In genomic region chr17:8068736-8069586, GRCh38 we compare ENCODE assay signal across 14 cellular contexts. TPM values are rescaled to one million over a fixed set of nuclear protein-coding genes. Genes with fewer than 3 reads are reported as not detected.
DNase-seq lines count a peak whose midpoint lies in the region; ATAC-seq, FAIRE-seq and TF ChIP-seq lines count a peak whose summit lies in the region.
"Had no signal": no experiment of that assay in that cellular context is flagged by ENCODE, and none has a peak within 500 bp of the region (broad histone marks: within the 10 kb centered on the region; RNA-seq: fewer than 3 reads in every experiment).

No MANE protein-coding gene starts in this region.

- no peak overlapping the region for H3K27ac ChIP-seq in endodermal cell (ENCODE audit: low read depth, low read length)
- H3K27ac ChIP-seq in naive thymus-derived CD4-positive, alpha-beta T cell (ENCODE audit: low read depth, low read length) = no peak overlapping the region

- POLR2A ChIA-PET in naive thymus-derived CD4-positive, alpha-beta T cell (lab: Charles Lee) = no interaction called here

- peak overlapping the region; percentile 21 for H3K4me3 Mint-ChIP-seq in endodermal cell
- H3K4me3 Mint-ChIP-seq in naive thymus-derived CD4-positive, alpha-beta T cell = no peak overlapping the region
- H3K4me3 Mint-ChIP-seq: activated CD8-positive, alpha-beta T cell treated with anti-CD3 and anti-CD28 coated beads, Interleukin-2, amount 10 ng/mL, durations not matched to agents 7 days and 5 days; activated naive CD4-positive, alpha-beta T cell treated with anti-CD3 and anti-CD28 coated beads, Interleukin-2, amount 10 ng/mL, durations not matched to agents 7 days and 5 days; T-helper 2 cell treated with Interferon-gamma antibody and Interleukin-4, amounts not matched to agents 5 μg/mL and 100 μg/mL, for 36 hours had no signal

- H3K4me3 ChIP-seq in endodermal cell (ENCODE audit: low read length) = no peak overlapping the region
- H3K4me3 ChIP-seq in naive thymus-derived CD4-positive, alpha-beta T cell (ENCODE audit: low read length) = no peak overlapping the region
- H3K4me3 ChIP-seq: esophagus muscularis mucosa had no signal

- peaks cover 12% of the 10 kb centered on the region for H3K4me1 ChIP-seq in endodermal cell (ENCODE audit: control insufficient read depth, insufficient read depth, low read length)
- peaks cover 4 to 17% of the 10 kb centered on the region in 2 donors for H3K4me1 ChIP-seq in naive thymus-derived CD4-positive, alpha-beta T cell (ENCODE audit: control insufficient read depth in 2 of 2, insufficient read depth in 2 of 2, low read length in 2 of 2)

- no peaks in the 10 kb centered on the region for H3K36me3 ChIP-seq in endodermal cell (ENCODE audit: control insufficient read depth, insufficient read depth, low read length)
- no peaks in the 10 kb centered on the region for H3K36me3 ChIP-seq in naive thymus-derived CD4-positive, alpha-beta T cell (ENCODE audit: control insufficient read depth in 2 of 3, insufficient read depth in 3 of 3, low read length in 3 of 3)
- H3K36me3 ChIP-seq: esophagus muscularis mucosa had no signal

- no peak for TF ChIP-seq CTCF in endodermal cell (conservative IDR thresholded peaks at IDR 0.05)

- H3K9ac ChIP-seq in endodermal cell (ENCODE audit: extremely low read depth, low read length, poor library complexity, severe bottlenecking) = no peak overlapping the region

- FAIRE-seq in GM12891 (lab: Jason Lieb, UNC) = no peak
- FAIRE-seq: urothelium cell line had no signal

- H3K27me3 Mint-ChIP-seq in endodermal cell (ENCODE audit: insufficient read depth) = peaks cover 38% of the 10 kb centered on the region
- peaks cover 6 to 65% (median 20%) of the 10 kb centered on the region in 5 donors for H3K27me3 Mint-ChIP-seq in naive thymus-derived CD4-positive, alpha-beta T cell

- H3K9me3 Mint-ChIP-seq in endodermal cell = no peaks in the 10 kb centered on the region
- peaks cover 0 to 1% (median 0%) of the 10 kb centered on the region in 11 donors for H3K9me3 Mint-ChIP-seq in naive thymus-derived CD4-positive, alpha-beta T cell
- H3K9me3 Mint-ChIP-seq: activated naive CD4-positive, alpha-beta T cell treated with anti-CD3 and anti-CD28 coated beads, Interleukin-2, amount 10 ng/mL, durations not matched to agents 7 days and 5 days; T-helper 2 cell treated with Interferon-gamma antibody and Interleukin-4, amounts not matched to agents 5 μg/mL and 100 μg/mL, for 36 hours had no signal

- no peaks in the 10 kb centered on the region for H3K36me3 Mint-ChIP-seq in endodermal cell (ENCODE audit: low read depth)
- H3K36me3 Mint-ChIP-seq in naive thymus-derived CD4-positive, alpha-beta T cell = no peaks in the 10 kb centered on the region
- H3K36me3 Mint-ChIP-seq: activated naive CD4-positive, alpha-beta T cell treated with anti-CD3 and anti-CD28 coated beads, Interleukin-2, amount 10 ng/mL, durations not matched to agents 7 days and 5 days had no signal

- peaks cover 44% of the 10 kb centered on the region for H3K27me3 ChIP-seq in endodermal cell (ENCODE audit: control insufficient read depth, insufficient read depth, low read length, poor library complexity, severe bottlenecking)
- H3K27me3 ChIP-seq in naive thymus-derived CD4-positive, alpha-beta T cell (ENCODE audit: control insufficient read depth in 2 of 2, insufficient read depth in 2 of 2, low read length in 2 of 2) = peaks cover 0 to 6% of the 10 kb centered on the region in 2 donors

- ATAC-seq in naive thymus-derived CD4-positive, alpha-beta T cell = peak; percentile 77
- ATAC-seq: activated CD8-positive, alpha-beta T cell treated with anti-CD3 and anti-CD28 coated beads, Interleukin-2, amount 10 ng/mL, durations not matched to agents 7 days and 5 days had no signal

- CTCF ChIA-PET in naive thymus-derived CD4-positive, alpha-beta T cell (lab: Charles Lee) = interaction anchor here (1.2 to 11.6 kb wide), 2 partner anchors 8 to 50 kb away, joined by 3 to 122 read pairs; no protein-coding TSS in a partner anchor

- intact Hi-C loops in naive thymus-derived CD4-positive, alpha-beta T cell (cut with micrococcal nuclease) = loop anchor here in 1 of 2 donors (10.0 kb wide), 1 partner anchor 1456 kb away; no protein-coding TSS in a partner anchor

- no peak for TF ChIP-seq POLR2A in GM12891 (IDR thresholded peaks at IDR 0.05; ENCODE audit: low read depth, low read length)

- 61 to 89% methylated on average over 6 to 9 of the region's 9 CpGs for WGBS in endodermal cell (ENCODE audit: insufficient coverage in 1 of 2, insufficient read length in 1 of 2), 2 experiments

- peak overlapping the region; percentile 76 for H3K27ac Mint-ChIP-seq in endodermal cell
- H3K27ac Mint-ChIP-seq in naive thymus-derived CD4-positive, alpha-beta T cell = peak overlapping the region in 2 of 9 donors; percentile 30 to 37
- H3K27ac Mint-ChIP-seq: activated CD8-positive, alpha-beta T cell treated with anti-CD3 and anti-CD28 coated beads, Interleukin-2, amount 10 ng/mL, durations not matched to agents 7 days and 5 days; activated naive CD4-positive, alpha-beta T cell treated with anti-CD3 and anti-CD28 coated beads, Interleukin-2, amount 10 ng/mL, durations not matched to agents 7 days and 5 days; T-helper 2 cell treated with Interferon-gamma antibody and Interleukin-4, amounts not matched to agents 5 μg/mL and 100 μg/mL, for 36 hours had no signal

- no peaks in the 10 kb centered on the region for H3K9me3 ChIP-seq in endodermal cell (ENCODE audit: control insufficient read depth, low read length)
- no peaks in the 10 kb centered on the region for H3K9me3 ChIP-seq in naive thymus-derived CD4-positive, alpha-beta T cell (ENCODE audit: control insufficient read depth in 2 of 3, low read length in 3 of 3)
- H3K9me3 ChIP-seq: esophagus muscularis mucosa had no signal

- DNase-seq in GM12891 (ENCODE audit: insufficient read length, low spot score) (no peak), endodermal cell (peak; percentile 61), NCI-H2196 (lab: John Stamatoyannopoulos, UW; ENCODE audit: unreplicated experiment) (no peak), kidney glomerular epithelial cell (lab: John Stamatoyannopoulos, UW) (no peak)
- DNase-seq in naive thymus-derived CD4-positive, alpha-beta T cell = no peak
- no peak for DNase-seq in stimulated activated CD4-positive, alpha-beta T cell treated with anti-CD3 and anti-CD28 coated beads, Interleukin-4, amount 100 ng/mL, for 1 hour
- DNase-seq: activated CD8-positive, alpha-beta T cell treated with anti-CD3 and anti-CD28 coated beads, Interleukin-2, amount 10 ng/mL, durations not matched to agents 7 days and 5 days; activated naive CD4-positive, alpha-beta T cell treated with anti-CD3 and anti-CD28 coated beads, Interleukin-2, amount 10 ng/mL, durations not matched to agents 7 days and 5 days; NCI-H2029 treated with DMSO at 0.1 percent for 48 hours had no signal

- peaks cover 49% of the 10 kb centered on the region for H3K4me1 Mint-ChIP-seq in endodermal cell
- H3K4me1 Mint-ChIP-seq in naive thymus-derived CD4-positive, alpha-beta T cell = peaks cover 7 to 20% (median 17%) of the 10 kb centered on the region in 7 donors

TF ChIP-seq in GM12891, 5 proteins besides CTCF, POLR2A, EP300 and RAD21:
- TF ChIP-seq TAF1 (IDR thresholded peaks at IDR 0.05; ENCODE audit: low read depth, low read length) (no peak), SPI1 (IDR thresholded peaks at IDR 0.05; ENCODE audit: low read depth, low read length) (0 out of 2 replicates have a peak, but pooled peaks have one; percentile 16), POLR2AphosphoS5 (IDR thresholded peaks at IDR 0.05; ENCODE audit: low read depth, low read length) (no peak)

RNA-seq across cellular contexts. Expression of gene ALOX12B, which starts 18.6 kb away (rescaled TPM):
- polyA plus RNA-seq in GM12891 (2012; ENCODE audit: low read depth, missing spikeins) = 0.12 TPM
- 1 to 10 TPM in 1 of 2 donors, under 1 TPM in 1; 0.95 to 1.2 TPM for total RNA-seq in endodermal cell
- polyA plus RNA-seq in endodermal cell (2013, experiment 1 of 2) = 0.68 TPM
- 0.46 TPM for polyA plus RNA-seq in endodermal cell (2013, experiment 2 of 2)
- total RNA-seq in naive thymus-derived CD4-positive, alpha-beta T cell = 1 to 10 TPM in 2 of 5 experiments, under 1 TPM in 3; 0.44 to 1.1 (median 0.94) TPM
- polyA plus RNA-seq in naive thymus-derived CD4-positive, alpha-beta T cell = 1 to 10 TPM in 1 of 2 donors, under 1 TPM in 1; 0.78 to 1.0 TPM
- total RNA-seq: esophagus muscularis mucosa, skeletal muscle tissue had no signal

RNA-seq across cellular contexts. Expression of gene ALOX15B, which starts 30.1 kb away (rescaled TPM):
- 0.10 TPM for polyA plus RNA-seq in GM12891 (2012; ENCODE audit: low read depth, missing spikeins)
- not detected for total RNA-seq in endodermal cell
- polyA plus RNA-seq in endodermal cell (2013, experiment 1 of 2) = not detected
- polyA plus RNA-seq in endodermal cell (2013, experiment 2 of 2) = not detected
- under 1 TPM in 1 of 5 experiments, not detected in 4; 0.61 TPM for total RNA-seq in naive thymus-derived CD4-positive, alpha-beta T cell
- polyA plus RNA-seq in naive thymus-derived CD4-positive, alpha-beta T cell = not detected
- total RNA-seq: activated CD8-positive, alpha-beta T cell treated with anti-CD3 and anti-CD28 coated beads, Interleukin-2, amount 10 ng/mL, durations not matched to agents 7 days and 5 days; OCI-LY7 had no signal

RNA-seq across cellular contexts. Expression of gene ALOXE3, which starts 49.4 kb away (rescaled TPM):
- polyA plus RNA-seq in GM12891 (2012; ENCODE audit: low read depth, missing spikeins) = not detected
- under 1 TPM; 0.13 to 0.49 TPM for total RNA-seq in endodermal cell
- polyA plus RNA-seq in endodermal cell (2013, experiment 1 of 2) = not detected
- polyA plus RNA-seq in endodermal cell (2013, experiment 2 of 2) = not detected
- 1 to 10 TPM in 1 of 5 experiments, under 1 TPM in 3, not detected in 1; 0.22 to 1.6 (median 0.75) TPM for total RNA-seq in naive thymus-derived CD4-positive, alpha-beta T cell
- 1 to 10 TPM in 1 of 2 donors, under 1 TPM in 1; 0.11 to 1.6 TPM for polyA plus RNA-seq in naive thymus-derived CD4-positive, alpha-beta T cell
- total RNA-seq: activated CD8-positive, alpha-beta T cell treated with anti-CD3 and anti-CD28 coated beads, Interleukin-2, amount 10 ng/mL, durations not matched to agents 7 days and 5 days; esophagus muscularis mucosa; skeletal muscle tissue had no signal

RNA-seq across cellular contexts. Expression of gene HES7, which starts 54.9 kb away (rescaled TPM):
- polyA plus RNA-seq in GM12891 (2012; ENCODE audit: low read depth, missing spikeins) = 0.39 TPM
- 1 to 10 TPM in 1 of 2 donors, under 1 TPM in 1; 0.40 to 2.2 TPM for total RNA-seq in endodermal cell
- 0.89 TPM for polyA plus RNA-seq in endodermal cell (2013, experiment 1 of 2)
- polyA plus RNA-seq in endodermal cell (2013, experiment 2 of 2) = 0.87 TPM
- under 1 TPM; 0.22 to 0.98 (median 0.41) TPM for total RNA-seq in naive thymus-derived CD4-positive, alpha-beta T cell
- not detected for polyA plus RNA-seq in naive thymus-derived CD4-positive, alpha-beta T cell
